ENCODE assay signal across 1 cellular context in the genomic region with DNA sequence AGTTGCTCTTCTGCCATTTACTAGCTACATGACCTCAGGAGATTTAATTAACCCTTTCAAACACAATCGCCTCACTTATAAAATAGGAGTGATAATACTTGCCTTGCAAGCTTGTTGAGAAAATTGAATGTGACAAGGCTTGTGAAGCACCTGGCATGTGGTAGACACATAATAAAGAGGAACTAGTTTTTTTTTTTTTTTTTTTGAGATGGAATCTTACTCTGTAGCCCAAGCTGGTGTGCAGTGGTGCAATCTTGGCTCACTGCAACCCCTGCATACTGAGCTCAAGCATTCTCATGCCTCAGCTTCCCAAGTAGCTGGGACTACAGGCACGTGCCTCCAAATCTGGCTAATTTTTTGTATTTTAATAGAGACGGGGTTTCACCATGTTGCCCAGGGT.
TF ChIP-seq lines count a peak whose summit lies in the region.

No MANE protein-coding gene starts in this region.

TF ChIP-seq in A549, 52 proteins besides CTCF, POLR2A, EP300 and RAD21 (continued from another document):
- TF ChIP-seq PBX3 (IDR thresholded peaks at IDR 0.05), result no peak
- TF ChIP-seq ZNF302 (CRISPR knock-in tag; IDR thresholded peaks at IDR 0.05), result no peak
- TF ChIP-seq HOXB5 (CRISPR knock-in tag; IDR thresholded peaks at IDR 0.05), result no peak
- TF ChIP-seq CHD2 (IDR thresholded peaks at IDR 0.05; ENCODE audit: low read length, partially characterized antibody), result no peak
- TF ChIP-seq CHD4 (IDR thresholded peaks at IDR 0.05; ENCODE audit: borderline replicate concordance), result no peak
- no peak for TF ChIP-seq EHF (CRISPR knock-in tag; IDR thresholded peaks at IDR 0.05)
TF ChIP-seq in A549: peak in this region for 0.
